19 cellular contexts compared by ENCODE assay signal in genomic region chr2:225074366-225074765, GRCh38. TPM values are rescaled to one million over a fixed set of nuclear protein-coding genes. Genes with fewer than 3 reads are reported as not detected.
DNase-seq lines count a peak whose midpoint lies in the region; ATAC-seq and TF ChIP-seq lines count a peak whose summit lies in the region.
"Had no signal": no experiment of that assay in that cellular context is flagged by ENCODE, and none has a peak within 500 bp of the region (broad histone marks: within the 10 kb centered on the region; RNA-seq: fewer than 3 reads in every experiment).

No MANE protein-coding gene starts in this region.

- intact Hi-C loops in Right ventricle myocardium inferior (cut with DNase I) (no loop called here), left ventricle myocardium inferior (cut with micrococcal nuclease) (no loop called here)

- DNase-seq in Right ventricle myocardium inferior (ENCODE audit: missing footprints), result no peak
- DNase-seq in left ventricle myocardium inferior, result no peak
- DNase-seq in brain pericyte (ENCODE audit: low read depth, low spot score), result peak; percentile 27
- DNase-seq in fibroblast of the aortic adventitia (ENCODE audit: low read depth), result peak; percentile 83
- no peak for DNase-seq in activated effector memory CD4-positive, alpha-beta T cell treated with anti-CD3 and anti-CD28 coated beads, Interleukin-2, amount 50 U/mL, for 16 hours
- DNase-seq: AML-193; C1 segment of cervical spinal cord; Calu3; CD8-positive, alpha-beta memory T cell; IMR-90; MV-4-11; NCI-H1105 treated with DMSO at 0.1 percent for 48 hours; NCI-H2029 treated with DMSO at 0.1 percent for 48 hours; NCI-H510A; NCI-H748 treated with DMSO at 0.1 percent for 48 hours had no signal

- H3K4me3 ChIP-seq in left ventricle myocardium inferior (no peak overlapping the region), fibroblast of the aortic adventitia (ENCODE audit: low read depth, low read length) (no peak overlapping the region)

- H3K4me1 ChIP-seq in left ventricle myocardium inferior, result no peaks in the 10 kb centered on the region

- H3K36me3 ChIP-seq in left ventricle myocardium inferior, result no peaks in the 10 kb centered on the region

- no peak overlapping the region for H3K27ac ChIP-seq in left ventricle myocardium inferior (replicated peaks)
- H3K27ac ChIP-seq: KMS-11, RWPE1 had no signal

- ATAC-seq in Right ventricle myocardium inferior (peak; percentile 46), GM19463 (IDR thresholded peaks at IDR 0.05; ENCODE audit: unreplicated experiment) (no peak), GM21786 (IDR thresholded peaks at IDR 0.05; ENCODE audit: unreplicated experiment) (no peak)

- no peak for TF ChIP-seq CTCF in left ventricle myocardium inferior (IDR thresholded peaks at IDR 0.05; ENCODE audit: borderline replicate concordance)
- no peak for TF ChIP-seq CTCF in fibroblast of the aortic adventitia (IDR thresholded peaks at IDR 0.05; ENCODE audit: insufficient read depth, low read length)

- no peaks in the 10 kb centered on the region for H3K9me3 ChIP-seq in left ventricle myocardium inferior (replicated peaks)

- H3K27me3 ChIP-seq in left ventricle myocardium inferior (ENCODE audit: low read depth), result no peaks in the 10 kb centered on the region

RNA-seq across cellular contexts. Expression of gene DOCK10, which starts 32.1 kb away (rescaled TPM):
- 2.3 TPM for total RNA-seq in Right ventricle myocardium inferior
- total RNA-seq in left ventricle myocardium inferior, result 1.6 TPM
- total RNA-seq in fibroblast of the aortic adventitia (ENCODE audit: low replicate concordance), result 66.2 and 71.3 TPM in 2 replicates

Comparison
In these comparisons a context has a peak if more than half of its experiments do, and no peak if none do; other contexts are left out.
1. DNase-seq: peak in brain pericyte (single experiment) and fibroblast of the aortic adventitia (single experiment); none in Right ventricle myocardium inferior (single experiment), left ventricle myocardium inferior (single experiment) and activated effector memory CD4-positive, alpha-beta T cell treated with anti-CD3 and anti-CD28 coated beads, Interleukin-2, amount 50 U/mL, for 16 hours (single experiment).
2. RNA of gene DOCK10, which starts 32.1 kb away (total RNA-seq): 66.2 to 71.3 TPM in fibroblast of the aortic adventitia; 2.3 TPM in Right ventricle myocardium inferior (single experiment) and 1.6 TPM in left ventricle myocardium inferior (single experiment); every median in the first group is over 10 times any median in the second.